In the genomic region with DNA sequence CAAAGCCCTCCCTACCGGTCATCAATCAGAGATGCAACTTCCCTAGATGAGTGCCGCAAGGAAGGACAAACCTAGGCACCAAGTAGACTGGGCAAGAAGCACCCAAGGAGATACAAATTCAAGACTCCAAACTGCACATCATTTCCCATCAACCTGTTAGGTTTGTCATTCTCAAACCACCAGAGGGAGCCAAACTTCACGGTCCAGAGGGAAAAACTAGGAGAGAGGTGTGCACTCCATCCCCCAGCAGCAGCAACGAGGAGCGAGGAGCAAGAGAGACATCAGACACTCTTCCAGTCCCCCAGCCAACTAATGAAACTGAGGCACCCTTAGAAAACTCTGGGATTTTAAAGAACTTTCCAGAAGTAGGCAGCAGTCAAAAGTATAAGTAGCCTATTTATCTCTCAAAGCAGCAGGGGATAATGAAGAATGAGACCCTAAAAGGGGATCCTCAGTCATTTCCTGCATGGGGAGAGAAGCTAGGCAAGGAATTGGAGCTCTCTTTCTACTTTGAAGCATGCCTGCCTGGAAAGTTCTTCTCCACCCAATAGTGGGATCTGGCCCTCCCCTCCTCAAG, we compare ENCODE assay signal across 8 cellular contexts. TPM values are rescaled to one million over a fixed set of nuclear protein-coding genes. Genes with fewer than 3 reads are reported as not detected.
DNase-seq lines count a peak whose midpoint lies in the region; ATAC-seq, FAIRE-seq and TF ChIP-seq lines count a peak whose summit lies in the region.

No MANE protein-coding gene starts in this region.

- SMC1A ChIA-PET in GM12878 (lab: Charles Lee; ENCODE audit: uncharacterized antibody, unreplicated experiment), result interaction anchor here (1.0 to 7.3 kb wide), 6 partner anchors 11 to 231 kb away, joined by 4 to 125 read pairs (median 9); a partner anchor contains a TSS

- no peaks in the 10 kb centered on the region for H3K9me3 ChIP-seq in GM12878 (replicated peaks; ENCODE audit: control insufficient read depth, insufficient read depth, low read length)
- H3K9me3 ChIP-seq in iPS-15b (ENCODE audit: control insufficient read depth, insufficient read depth, low read length), result no peaks in the 10 kb centered on the region

- 2% methylated on average over 5 of the region's 5 CpGs for WGBS in GM12878 (ENCODE audit: insufficient coverage, insufficient replicate concordance, low lambda C conversion rate, missing lambda C conversion rate)

- H3K27ac ChIP-seq in GM12878 (ENCODE audit: control insufficient read depth, insufficient read depth), result no peak overlapping the region

- CTCF ChIA-PET in GM12878 (lab: Yijun Ruan, JAX), result interaction anchor here (0.6 to 10.6 kb wide), 15 partner anchors 14 to 253 kb away, joined by 3 to 239 read pairs (median 4); no protein-coding TSS in a partner anchor

- H3K9me3 Mint-ChIP-seq in CD14-positive monocyte, result peaks cover 0 to 2% (median 0%) of the 10 kb centered on the region in 7 donors

- no peak for TF ChIP-seq EP300 in GM12878 (IDR thresholded peaks at IDR 0.05; ENCODE audit: borderline replicate concordance in 1 of 2, control insufficient read depth in 1 of 2, low read depth in 2 of 2, low read length in 2 of 2)

- no peaks in the 10 kb centered on the region for H3K79me2 ChIP-seq in GM12878 (ENCODE audit: control insufficient read depth, insufficient read depth, low read length)

- peak overlapping the region; percentile 67 for H2AFZ ChIP-seq in GM12878 (ENCODE audit: control insufficient read depth, low read depth, low read length)

- TF ChIP-seq CTCF in CD14-positive monocyte (IDR thresholded peaks at IDR 0.05) (peak; percentile 79), GM12878 (IDR thresholded peaks at IDR 0.05 in 2 of 3, conservative IDR thresholded peaks at IDR 0.05 in 1 of 3; ENCODE audit: control insufficient read depth in 2 of 3, extremely low read depth in 1 of 3, insufficient read depth in 1 of 3, low read depth in 3 of 3, low read length in 3 of 3) (peak; percentile 74 to 79 (median 77))

- FAIRE-seq in GM12878 (lab: Jason Lieb, UNC), result peak; percentile 72

- RAD21 ChIA-PET in GM12878 (lab: Charles Lee; ENCODE audit: unreplicated experiment), result interaction anchor here (0.6 to 2.2 kb wide), 4 partner anchors 45 to 231 kb away, joined by 3 to 12 read pairs (median 4); a partner anchor contains a TSS

- in situ Hi-C loops in GM12878 (cut with MboI), result no loop called here

- POLR2A ChIA-PET in GM12878 (lab: Charles Lee), result no interaction called here

- peaks cover 10% of the 10 kb centered on the region for H3K4me1 Mint-ChIP-seq in CD14-positive monocyte

- no peak overlapping the region for H3K9ac ChIP-seq in GM12878 (ENCODE audit: control insufficient read depth, insufficient read depth, low read length)
- H3K9ac ChIP-seq in iPS-15b (ENCODE audit: low read depth, low read length), result no peak overlapping the region

- peak overlapping the region in 1 of 7 donors; percentile 36 for H3K27ac Mint-ChIP-seq in CD14-positive monocyte

- H3K4me2 ChIP-seq in GM12878 (ENCODE audit: control insufficient read depth, insufficient read depth), result peak overlapping the region; percentile 68

- intact Hi-C loops in CD14-positive monocyte (cut with micrococcal nuclease), result no loop called here
- intact Hi-C loops in GM12878 (cut with micrococcal nuclease; ENCODE audit: unreplicated experiment), result loop anchor here (1.0 to 2.0 kb wide), 2 partner anchors 179 to 231 kb away; no protein-coding TSS in a partner anchor

- peak overlapping the region in 1 of 2 donors; percentile 11 for H3K4me3 Mint-ChIP-seq in CD14-positive monocyte

- H3K4me3 ChIP-seq in GM12878 (no peak overlapping the region), iPS-15b (ENCODE audit: low read depth, low read length) (peak overlapping the region; percentile 4)

- H3K27me3 Mint-ChIP-seq in CD14-positive monocyte (ENCODE audit: low read depth in 3 of 3), result no peaks in the 10 kb centered on the region

- H3K36me3 ChIP-seq in GM12878 (ENCODE audit: control insufficient read depth in 2 of 2, insufficient read depth in 2 of 2, low read length in 1 of 2) (no peaks in the 10 kb centered on the region), iPS-15b (ENCODE audit: control insufficient read depth, insufficient read depth, low read length) (no peaks in the 10 kb centered on the region)

- H4K20me1 ChIP-seq in GM12878 (ENCODE audit: control insufficient read depth, insufficient read depth), result no peaks in the 10 kb centered on the region

- peak; percentile 55 for ATAC-seq in GM21576 (IDR thresholded peaks at IDR 0.05; ENCODE audit: unreplicated experiment)
- peak; percentile 66 for ATAC-seq in GM12878
- ATAC-seq in GM18867 (IDR thresholded peaks at IDR 0.05; ENCODE audit: unreplicated experiment), result no peak

- DNase-seq in CD14-positive monocyte (ENCODE audit: low spot score) (no peak), NCI-H146 treated with DMSO at 0.1 percent for 48 hours (lab: John Stamatoyannopoulos, UW; ENCODE audit: unreplicated experiment) (peak; percentile 81), T-helper 22 cell (ENCODE audit: low read depth) (peak; percentile 18), GM12878 (ENCODE audit: low read depth, low spot score) (peak; percentile 49)
- DNase-seq in stimulated activated CD4-positive, alpha-beta T cell treated with anti-CD3 and anti-CD28 coated beads, Interleukin-1b, Interleukin-23, amount 100 ng/mL, for 24 hours (ENCODE audit: low read depth in 4 of 4, low spot score in 1 of 4), result peak; percentile 13 to 34 (median 34)

- TF ChIP-seq RAD21 in GM12878 (IDR thresholded peaks at IDR 0.05; ENCODE audit: insufficient read depth, low read depth, low read length), result peak; percentile 92

- no peaks in the 10 kb centered on the region for H3K36me3 Mint-ChIP-seq in CD14-positive monocyte

- BruUV-seq in GM12878 (replicated peaks; lab: Mats Ljungman, UMichigan), result no TSS peak

- peaks cover 31% of the 10 kb centered on the region for H3K4me1 ChIP-seq in GM12878 (ENCODE audit: control insufficient read depth, insufficient read depth, low read length)
- no peaks in the 10 kb centered on the region for H3K4me1 ChIP-seq in iPS-15b (ENCODE audit: control insufficient read depth, insufficient read depth, low read length)

- no peak for TF ChIP-seq POLR2A in GM12878 (IDR thresholded peaks at IDR 0.05; ENCODE audit: low read depth, low read length)

- H3K27me3 ChIP-seq in GM12878 (replicated peaks in 1 of 2; ENCODE audit: control insufficient read depth in 2 of 2, insufficient read depth in 2 of 2, low read length in 1 of 2) (no peaks in the 10 kb centered on the region), iPS-15b (ENCODE audit: control insufficient read depth, insufficient read depth, low read length) (no peaks in the 10 kb centered on the region)

TF ChIP-seq in GM12878, 131 proteins besides CTCF, POLR2A, EP300 and RAD21 (continues in another document):
- TF ChIP-seq IKZF2 (IDR thresholded peaks at IDR 0.05), result 0 out of 4 replicates have a peak, but pooled peaks of 1 of the 2 experiments have one; percentile 20
- no peak for TF ChIP-seq SIX5 (IDR thresholded peaks at IDR 0.05; ENCODE audit: low read depth, low read length, severe bottlenecking)
- no peak for TF ChIP-seq RUNX3 (IDR thresholded peaks at IDR 0.05; ENCODE audit: low read length)

RNA-seq across cellular contexts. Expression of a gene that starts 37.0 kb away (rescaled TPM):
- polyA plus RNA-seq in CD14-positive monocyte (under 1 TPM; 0.27 to 0.93 TPM), GM12878 (2011; rRNA removed) (2.5 and 2.6 TPM in 2 replicates), GM12878 (2014; fragmentation: Illumina TruSeq; extraction: Trizol) (4.2 and 5.2 TPM in 2 replicates), GM12878 (2014; fragmentation: Nextera tagmentation; extraction: Ambion mirVana) (10 to 100 TPM in 1 of 2 experiments, 1 to 10 TPM in 1; 2.0 to 12.4 TPM), GM12878 (2014; rRNA removed) (5.1 and 5.4 TPM in 2 replicates), GM12878 (2016; fragmentation: Nextera tagmentation; extraction: Ambion mirVana) (1 to 10 TPM; 4.8 to 6.6 TPM)
- total RNA-seq in GM12878 (2013; cell fraction: nucleolus; rRNA removed), result 13.1 and 16.1 TPM in 2 replicates
- total RNA-seq in GM12878 (2014; rRNA removed) (8.1 and 9.8 TPM in 2 replicates), GM12878 (2014; rRNA removed; fragmentation: Illumina TruSeq; extraction: Trizol) (7.3 and 8.2 TPM in 2 replicates), GM12878 (2021) (10.0 and 10.1 TPM in 2 replicates)
- 2.4 TPM for polyA plus RNA-seq in GM12878 (2011; ENCODE audit: low read depth)
- 2.2 and 2.8 TPM in 2 replicates for polyA plus RNA-seq in GM12878 (2011; cell fraction: cytosol; rRNA removed)
- polyA plus RNA-seq in GM12878 (2011; cell fraction: nucleus; rRNA removed), result 2.7 and 3.3 TPM in 2 replicates
- polyA plus RNA-seq in GM12878 (2012), result 1.8 and 2.5 TPM in 2 replicates
- polyA minus RNA-seq in GM12878 (2011; rRNA and poly(A)+ RNA removed), result 7.1 and 8.9 TPM in 2 replicates
- 2.3 and 3.7 TPM in 2 replicates for polyA minus RNA-seq in GM12878 (2011; cell fraction: cytosol; rRNA and poly(A)+ RNA removed)
- 2.5 and 4.0 TPM in 2 replicates for polyA minus RNA-seq in GM12878 (2011; cell fraction: nucleus; rRNA and poly(A)+ RNA removed)

RNA-seq across cellular contexts. Expression of a gene that starts 52.2 kb away (rescaled TPM):
- 100 to 1,000 TPM in 1 of 2 donors, 10 to 100 TPM in 1; 97.9 to 177 TPM for polyA plus RNA-seq in CD14-positive monocyte
- 492 and 493 TPM in 2 replicates for total RNA-seq in GM12878 (2013; cell fraction: nucleolus; rRNA removed)
- total RNA-seq in GM12878 (2014; rRNA removed), result 298 and 306 TPM in 2 replicates
- 644 and 702 TPM in 2 replicates for total RNA-seq in GM12878 (2014; rRNA removed; fragmentation: Illumina TruSeq; extraction: Trizol)
- 511 and 557 TPM in 2 replicates for total RNA-seq in GM12878 (2021)
- 428 TPM for polyA plus RNA-seq in GM12878 (2011; ENCODE audit: low read depth)
- 443 and 639 TPM in 2 replicates for polyA plus RNA-seq in GM12878 (2011; rRNA removed)
- 135 and 136 TPM in 2 replicates for polyA plus RNA-seq in GM12878 (2011; cell fraction: cytosol; rRNA removed)
- 477 and 595 TPM in 2 replicates for polyA plus RNA-seq in GM12878 (2011; cell fraction: nucleus; rRNA removed)
- polyA plus RNA-seq in GM12878 (2012), result 568 and 601 TPM in 2 replicates
- 715 and 780 TPM in 2 replicates for polyA plus RNA-seq in GM12878 (2014; fragmentation: Illumina TruSeq; extraction: Trizol)
- polyA plus RNA-seq in GM12878 (2014; fragmentation: Nextera tagmentation; extraction: Ambion mirVana), result 100 to 1,000 TPM; 254 to 414 TPM
- polyA plus RNA-seq in GM12878 (2014; rRNA removed), result 495 and 564 TPM in 2 replicates
- 100 to 1,000 TPM; 936 to 968 TPM for polyA plus RNA-seq in GM12878 (2016; fragmentation: Nextera tagmentation; extraction: Ambion mirVana)
- 148 and 211 TPM in 2 replicates for polyA minus RNA-seq in GM12878 (2011; rRNA and poly(A)+ RNA removed)
- polyA minus RNA-seq in GM12878 (2011; cell fraction: cytosol; rRNA and poly(A)+ RNA removed), result 90.8 and 99.4 TPM in 2 replicates
- polyA minus RNA-seq in GM12878 (2011; cell fraction: nucleus; rRNA and poly(A)+ RNA removed), result 145 and 205 TPM in 2 replicates
